In the genomic region with DNA sequence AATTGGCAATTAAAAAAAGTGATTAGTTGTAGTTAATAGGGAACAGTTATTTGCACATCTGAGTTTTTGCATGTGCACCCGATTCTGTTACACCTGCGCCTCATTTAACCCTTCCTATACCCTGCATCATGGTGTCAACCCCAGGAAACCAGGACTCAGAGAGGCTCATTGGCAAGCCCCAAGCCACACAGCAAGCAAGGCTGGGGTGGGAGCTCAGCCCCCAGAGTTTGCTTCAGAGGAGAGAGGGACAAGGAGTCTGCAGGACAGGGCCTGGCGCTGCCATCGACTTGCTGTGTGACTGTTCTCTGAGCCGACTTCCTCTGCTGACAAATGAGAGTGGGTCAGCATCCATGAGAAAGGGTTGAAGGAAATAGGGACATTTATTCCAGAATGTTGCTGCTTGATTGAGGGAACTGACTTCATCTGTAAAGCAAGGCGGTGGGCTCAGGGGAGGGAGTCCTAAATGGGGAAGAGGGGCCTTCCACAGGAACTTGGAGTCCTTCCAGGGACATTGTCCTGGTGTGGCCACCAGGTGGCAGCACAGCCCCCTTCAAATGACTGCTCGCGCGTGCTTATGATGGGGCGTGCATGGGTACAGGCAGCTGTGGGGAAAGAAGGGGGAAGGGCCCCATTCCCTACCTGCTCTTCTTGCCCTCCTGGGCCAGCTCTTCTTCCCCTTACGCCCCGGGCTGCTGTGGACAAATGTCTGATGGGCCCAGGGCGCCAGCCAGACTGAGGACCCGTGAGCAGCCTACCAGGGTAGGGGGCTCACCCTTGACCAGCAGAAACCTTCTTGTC, we compare ENCODE assay signal across 8 cellular contexts.
DNase-seq lines count a peak whose midpoint lies in the region; ATAC-seq and TF ChIP-seq lines count a peak whose summit lies in the region.

No MANE protein-coding gene starts in this region.

- H3K4me3 ChIP-seq in cardiac fibroblast (replicated peaks in 1 of 2; ENCODE audit: low read depth in 2 of 2, low read length in 2 of 2), result no peak overlapping the region

- peak; percentile 79 for TF ChIP-seq CTCF in cardiac fibroblast (IDR thresholded peaks at IDR 0.05; ENCODE audit: low read depth, low read length)

- peak; percentile 73 for DNase-seq in SIG-M5 treated with dmso at 0.1 percent for 504 hours (lab: John Stamatoyannopoulos, UW; ENCODE audit: unreplicated experiment)
- DNase-seq in SIG-M5 (lab: John Stamatoyannopoulos, UW), result no peak
- DNase-seq in NCI-H2227 (lab: John Stamatoyannopoulos, UW; ENCODE audit: unreplicated experiment), result peak; percentile 79
- DNase-seq in cardiac fibroblast (ENCODE audit: low read depth in 2 of 2), result peak; percentile 78 to 79
- DNase-seq in kidney glomerular epithelial cell (lab: John Stamatoyannopoulos, UW), result peak; percentile 20
- peak; percentile 77 for DNase-seq in stimulated activated CD4-positive, alpha-beta T cell treated with anti-CD3 and anti-CD28 coated beads, Interleukin-4, amount 100 ng/mL, for 1 hour

- peak; percentile 74 to 78 for ATAC-seq in activated CD4-positive, CD25-positive, alpha-beta regulatory T cell treated with anti-CD3 and anti-CD28 coated beads, Interleukin-2, amount 50 U/mL, for 24 hours
- no peak for ATAC-seq in GM18519 (IDR thresholded peaks at IDR 0.05; ENCODE audit: low FRiP score, unreplicated experiment)
